18 cellular contexts compared by ENCODE assay signal in genomic region chr6:79426625-79427278, GRCh38.
"Had no signal": no experiment of that assay in that cellular context is flagged by ENCODE, and none has a peak within 500 bp of the region (broad histone marks: within the 10 kb centered on the region; RNA-seq: fewer than 3 reads in every experiment).

No MANE protein-coding gene starts in this region.

- H3K9me3 ChIP-seq: MG63 had no signal

- H3K27ac ChIP-seq: RWPE1 had no signal

- ATAC-seq: Panc1, PC-3, T-cell had no signal

- H3K36me3 ChIP-seq: MG63 had no signal

- H3K4me3 ChIP-seq: MG63 had no signal

- DNase-seq: Karpas-422; KG1; MG63; NCI-H1092; NCI-H1436 treated with DMSO at 0.1 percent for 48 hours; NCI-H1694 treated with DMSO at 0.1 percent for 48 hours; NCI-H1930; NCI-H2107; NCI-H226; NCI-H510A; NCI-H524 treated with DMSO at 0.1 percent for 48 hours; NK-92 treated with Interleukin-12 subunit alpha and Interleukin-12 subunit beta, amount 100 ng/mL, for 24 hours; PC-3; SHP77; SW 1271; T-cell had no signal

- H3K27me3 ChIP-seq: MG63 had no signal
